Comparison of ENCODE assay signal across 16 cellular contexts in the genomic region with DNA sequence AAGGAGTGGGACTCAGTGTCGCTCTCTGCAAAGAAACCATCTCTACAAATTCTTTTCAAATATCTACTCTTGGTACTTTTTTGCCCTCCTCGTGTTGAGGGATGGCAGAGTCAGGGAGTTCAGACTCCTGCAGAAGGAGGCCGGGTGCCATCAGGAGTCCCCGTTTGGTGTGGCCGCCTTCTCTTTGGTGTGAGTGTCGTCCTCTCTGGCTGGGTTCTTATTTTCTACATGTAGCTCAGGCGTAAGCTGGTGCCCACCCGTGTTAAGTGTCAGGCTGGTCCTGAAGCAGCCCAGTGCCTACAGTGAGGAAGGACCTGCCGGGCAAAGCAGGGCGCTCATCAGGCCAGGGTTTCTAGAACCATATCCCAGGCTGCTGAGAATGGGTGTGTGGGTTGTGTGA. TPM values are rescaled to one million over a fixed set of nuclear protein-coding genes. Genes with fewer than 3 reads are reported as not detected.
DNase-seq lines count a peak whose midpoint lies in the region; ATAC-seq and TF ChIP-seq lines count a peak whose summit lies in the region.
"Had no signal": no experiment of that assay in that cellular context is flagged by ENCODE, and none has a peak within 500 bp of the region (broad histone marks: within the 10 kb centered on the region; RNA-seq: fewer than 3 reads in every experiment).

No MANE protein-coding gene starts in this region.

- peaks cover 80% of the 10 kb centered on the region for H3K36me3 Mint-ChIP-seq in activated CD8-positive, alpha-beta T cell treated with anti-CD3 and anti-CD28 coated beads, Interleukin-2, amount 10 ng/mL, durations not matched to agents 7 days and 5 days (ENCODE audit: low read depth)

- H3K27ac Mint-ChIP-seq in activated CD8-positive, alpha-beta T cell treated with anti-CD3 and anti-CD28 coated beads, Interleukin-2, amount 10 ng/mL, durations not matched to agents 7 days and 5 days = peak overlapping the region; percentile 78
- H3K27ac Mint-ChIP-seq: GM23338 had no signal

- no peak for ATAC-seq in heart left ventricle
- ATAC-seq in activated CD8-positive, alpha-beta T cell treated with anti-CD3 and anti-CD28 coated beads, Interleukin-2, amount 10 ng/mL, durations not matched to agents 7 days and 5 days = no peak
- ATAC-seq in esophagus mucosa = peak; percentile 2
- ATAC-seq in upper lobe of right lung = no peak
- ATAC-seq in HG02973 (IDR thresholded peaks at IDR 0.05; ENCODE audit: unreplicated experiment) = no peak
- no peak for ATAC-seq in HG03571 (IDR thresholded peaks at IDR 0.05; ENCODE audit: unreplicated experiment)
- ATAC-seq: activated CD4-positive, CD25-positive, alpha-beta regulatory T cell treated with anti-CD3 and anti-CD28 coated beads, Interleukin-2, amount 50 U/mL, for 24 hours; GM23338 had no signal

- TF ChIP-seq CTCF in left ventricle myocardium inferior (IDR thresholded peaks at IDR 0.05; ENCODE audit: borderline replicate concordance) (no peak), heart left ventricle (IDR thresholded peaks at IDR 0.05) (no peak), upper lobe of right lung (IDR thresholded peaks at IDR 0.05) (no peak)

- H3K27me3 ChIP-seq in left ventricle myocardium inferior (ENCODE audit: low read depth) = no peaks in the 10 kb centered on the region
- H3K27me3 ChIP-seq in heart left ventricle = no peaks in the 10 kb centered on the region
- no peaks in the 10 kb centered on the region for H3K27me3 ChIP-seq in upper lobe of right lung
- H3K27me3 ChIP-seq: thyroid gland had no signal

- H3K4me1 Mint-ChIP-seq in activated CD8-positive, alpha-beta T cell treated with anti-CD3 and anti-CD28 coated beads, Interleukin-2, amount 10 ng/mL, durations not matched to agents 7 days and 5 days (ENCODE audit: low read depth) = peaks cover 59% of the 10 kb centered on the region

- CTCF ChIA-PET in activated CD8-positive, alpha-beta T cell treated with anti-CD3 and anti-CD28 coated beads, Interleukin-2, amount 10 ng/mL, durations not matched to agents 7 days and 5 days (lab: Charles Lee) = interaction anchor here (3.4 kb wide), 1 partner anchor 16 kb away, joined by 23 read pairs; no protein-coding TSS in a partner anchor

- no peak for TF ChIP-seq POLR2A in heart left ventricle (IDR thresholded peaks at IDR 0.05)

- 94 to 98% (median 97%) methylated on average over 10 of the region's 10 CpGs for WGBS in heart left ventricle, 4 donors

- no peak overlapping the region for H3K4me3 ChIP-seq in left ventricle myocardium inferior
- H3K4me3 ChIP-seq in heart left ventricle = no peak overlapping the region
- H3K4me3 ChIP-seq in upper lobe of right lung = no peak overlapping the region
- H3K4me3 ChIP-seq: GM23338, thyroid gland had no signal

- no peaks in the 10 kb centered on the region for H3K9me3 Mint-ChIP-seq in activated CD8-positive, alpha-beta T cell treated with anti-CD3 and anti-CD28 coated beads, Interleukin-2, amount 10 ng/mL, durations not matched to agents 7 days and 5 days (ENCODE audit: insufficient read depth)
- H3K9me3 Mint-ChIP-seq: GM23338 had no signal

- intact Hi-C loops in left ventricle myocardium inferior (cut with micrococcal nuclease) (no loop called here), heart left ventricle (cut with DNase I) (no loop called here), upper lobe of right lung (cut with DNase I) (no loop called here)

- H3K4me3 Mint-ChIP-seq in activated CD8-positive, alpha-beta T cell treated with anti-CD3 and anti-CD28 coated beads, Interleukin-2, amount 10 ng/mL, durations not matched to agents 7 days and 5 days = no peak overlapping the region
- H3K4me3 Mint-ChIP-seq: GM23338 had no signal

- peak overlapping the region; percentile 68 for H3K27ac ChIP-seq in left ventricle myocardium inferior (replicated peaks)
- peak overlapping the region in 6 of 12 donors; percentile 32 to 72 (median 58) for H3K27ac ChIP-seq in heart left ventricle
- H3K27ac ChIP-seq in upper lobe of right lung = peak overlapping the region; percentile 6
- H3K27ac ChIP-seq: parathyroid adenoma, thyroid gland had no signal

- no peak for DNase-seq in left ventricle myocardium inferior
- no peak for DNase-seq in heart left ventricle
- no peak for DNase-seq in activated CD8-positive, alpha-beta T cell treated with anti-CD3 and anti-CD28 coated beads, Interleukin-2, amount 10 ng/mL, durations not matched to agents 7 days and 5 days
- DNase-seq in upper lobe of right lung = no peak
- no peak for DNase-seq in NCI-H1930 (lab: John Stamatoyannopoulos, UW)
- DNase-seq: NCI-H2029 treated with DMSO at 0.1 percent for 48 hours; NCI-H510A treated with DMSO at 0.1 percent for 48 hours; SHP77; stimulated activated CD4-positive, alpha-beta T cell treated with anti-CD3 and anti-CD28 coated beads, Interleukin-2, amount 100 ng/mL, for 24 hours; thyroid gland had no signal

- peaks cover 44% of the 10 kb centered on the region for H3K36me3 ChIP-seq in left ventricle myocardium inferior
- peaks cover 0 to 75% (median 52%) of the 10 kb centered on the region in 9 donors for H3K36me3 ChIP-seq in heart left ventricle
- H3K36me3 ChIP-seq in upper lobe of right lung = peaks cover 53% of the 10 kb centered on the region
- H3K36me3 ChIP-seq: thyroid gland had no signal

- POLR2A ChIA-PET in activated CD8-positive, alpha-beta T cell treated with anti-CD3 and anti-CD28 coated beads, Interleukin-2, amount 10 ng/mL, durations not matched to agents 7 days and 5 days (lab: Charles Lee) = no interaction called here

- H3K9me3 ChIP-seq in left ventricle myocardium inferior (replicated peaks) (no peaks in the 10 kb centered on the region), heart left ventricle (no peaks in the 10 kb centered on the region), upper lobe of right lung (no peaks in the 10 kb centered on the region)
- H3K9me3 ChIP-seq: thyroid gland had no signal

- H3K4me1 ChIP-seq in left ventricle myocardium inferior (peaks cover 57% of the 10 kb centered on the region), heart left ventricle (peaks cover 0 to 57% (median 25%) of the 10 kb centered on the region in 12 donors), upper lobe of right lung (no peaks in the 10 kb centered on the region)

- H3K27me3 Mint-ChIP-seq in activated CD8-positive, alpha-beta T cell treated with anti-CD3 and anti-CD28 coated beads, Interleukin-2, amount 10 ng/mL, durations not matched to agents 7 days and 5 days (ENCODE audit: low read depth) = no peaks in the 10 kb centered on the region

RNA-seq across cellular contexts. Expression of a gene that starts 37.0 kb away (rescaled TPM):
- total RNA-seq in left ventricle myocardium inferior (22.7 TPM), heart left ventricle (10 to 100 TPM; 19.3 to 42.0 (median 27.5) TPM), esophagus mucosa (26.1 TPM), upper lobe of right lung (30.0 TPM)
- polyA plus RNA-seq in heart left ventricle = 10 to 100 TPM in 1 of 2 donors, 1 to 10 TPM in 1; 7.6 to 12.4 TPM
- total RNA-seq in activated CD8-positive, alpha-beta T cell treated with anti-CD3 and anti-CD28 coated beads, Interleukin-2, amount 10 ng/mL, durations not matched to agents 7 days and 5 days = 10 to 100 TPM; 71.2 to 80.7 TPM
